8 cellular contexts compared by ENCODE assay signal in genomic region chr1:152034324-152034653, GRCh38. TPM values are rescaled to one million over a fixed set of nuclear protein-coding genes. Genes with fewer than 3 reads are reported as not detected.
DNase-seq lines count a peak whose midpoint lies in the region; ATAC-seq, FAIRE-seq and TF ChIP-seq lines count a peak whose summit lies in the region.

No MANE protein-coding gene starts in this region.

- H3K9ac ChIP-seq in Karpas-422 (ENCODE audit: low read length) (peak overlapping the region; percentile 85), endocrine pancreas (ENCODE audit: control insufficient read depth, insufficient read depth, low read length) (no peak overlapping the region), H9 (ENCODE audit: extremely low read depth, insufficient read length, low read length) (no peak overlapping the region)

- H2BK20ac ChIP-seq in H9 (ENCODE audit: low read depth, low read length, poor library complexity, severe bottlenecking), result no peak overlapping the region

- TF ChIP-seq POLR2A in gastrocnemius medialis (IDR thresholded peaks at IDR 0.05), result no peak

- H3K27me3 ChIP-seq in Karpas-422 (ENCODE audit: low read length), result no peaks in the 10 kb centered on the region
- no peaks in the 10 kb centered on the region for H3K27me3 ChIP-seq in endocrine pancreas (ENCODE audit: control insufficient read depth, insufficient read depth, low read length)
- H3K27me3 ChIP-seq in gastrocnemius medialis, result peaks cover 0 to 16% (median 9%) of the 10 kb centered on the region in 3 donors
- H3K27me3 ChIP-seq in H9 (ENCODE audit: insufficient read depth, low read length), result no peaks in the 10 kb centered on the region

- peaks cover 4 to 29% (median 6%) of the 10 kb centered on the region in 3 experiments; a peak in 6 of 7 replicates for H3K36me3 Mint-ChIP-seq in H9 (ENCODE audit: insufficient read depth in 1 of 3, low read depth in 3 of 3)

- no peaks in the 10 kb centered on the region; the same call in none of the 2 replicates for H3K27me3 Mint-ChIP-seq in H9 (ENCODE audit: low read depth)

- H3K4me1 ChIP-seq in Karpas-422 (ENCODE audit: low read length) (peaks cover 49% of the 10 kb centered on the region), endocrine pancreas (ENCODE audit: control insufficient read depth, insufficient read depth, low read length) (no peaks in the 10 kb centered on the region), gastrocnemius medialis (peaks cover 3 to 17% of the 10 kb centered on the region in 2 donors), H9 (ENCODE audit: insufficient read depth, low read length) (peaks cover 5% of the 10 kb centered on the region; the same call in 1 of the 2 replicates)

- peak; percentile 4 for ATAC-seq in GM19397 (IDR thresholded peaks at IDR 0.05; ENCODE audit: unreplicated experiment)
- ATAC-seq in gastrocnemius medialis, result no peak

- no peak overlapping the region for H3K56ac ChIP-seq in H9 (ENCODE audit: insufficient read length, low read depth, low read length)

- H4K20me1 ChIP-seq in Karpas-422 (ENCODE audit: insufficient read depth, low read depth, low read length) (no peaks in the 10 kb centered on the region), H9 (ENCODE audit: control insufficient read depth, insufficient read depth, insufficient read length) (no peaks in the 10 kb centered on the region)

- H3K23ac ChIP-seq in H9 (ENCODE audit: insufficient read length, low read depth, low read length), result no peak overlapping the region

- H3K9me2 ChIP-seq in Karpas-422 (replicated peaks; ENCODE audit: insufficient read depth, low read length), result 0 out of 2 replicates have a peak, but pooled peaks cover 5% of the 10 kb centered on the region

- H3K23me2 ChIP-seq in H9 (ENCODE audit: insufficient read length, low read depth, low read length, poor library complexity, severe bottlenecking), result peaks cover 14% of the 10 kb centered on the region

- H3K79me1 ChIP-seq in H9 (ENCODE audit: insufficient read depth, low read depth, low read length, poor library complexity, severe bottlenecking), result no peaks in the 10 kb centered on the region

- H2BK5ac ChIP-seq in H9 (ENCODE audit: insufficient read length, low read length), result no peak overlapping the region

- intact Hi-C loops in gastrocnemius medialis (cut with DNase I; ENCODE audit: low total_unique reads) (no loop called here), posterior vena cava (cut with DNase I) (no loop called here)

- H3K4ac ChIP-seq in H9 (ENCODE audit: low read depth, low read length), result no peak overlapping the region

- H4K91ac ChIP-seq in H9 (ENCODE audit: insufficient read length, low read depth, low read length), result no peak overlapping the region

- no peak overlapping the region for H2AK5ac ChIP-seq in H9 (ENCODE audit: insufficient read length, low read length)

- TF ChIP-seq CTCF in gastrocnemius medialis (IDR thresholded peaks at IDR 0.05 in 4 of 5, conservative IDR thresholded peaks at IDR 0.05 in 1 of 5) (no peak), H9 (conservative IDR thresholded peaks at IDR 0.05) (no peak)

- DNase-seq in Karpas-422 (no peak), gastrocnemius medialis (no peak), H9 (no peak), posterior vena cava (ENCODE audit: low spot score) (no peak), SW480 (ENCODE audit: low spot score) (no peak), HTR-8/SVneo (ENCODE audit: insufficient read length, low spot score) (no peak)

- no peak overlapping the region for H3T11ph ChIP-seq in H9 (ENCODE audit: low read length)

- peak overlapping the region; percentile 96 for H3K4me2 ChIP-seq in Karpas-422 (ENCODE audit: low read depth, low read length, poor library complexity, severe bottlenecking)
- H3K4me2 ChIP-seq in H9 (ENCODE audit: insufficient read depth, insufficient read length, low read length), result no peak overlapping the region

- H3K4me3 ChIP-seq in Karpas-422 (ENCODE audit: low read length) (peak overlapping the region; percentile 76; the same call in 1 of the 2 replicates), endocrine pancreas (ENCODE audit: control insufficient read depth, insufficient read depth, low read length) (peak overlapping the region; percentile 71), gastrocnemius medialis (peak overlapping the region in 3 of 4 donors; percentile 60 to 69 (median 68))

- no peak overlapping the region for H3K14ac ChIP-seq in H9 (ENCODE audit: insufficient read depth, low read length)

- no peak overlapping the region for H2BK120ac ChIP-seq in H9 (ENCODE audit: low read depth, low read length, poor library complexity, severe bottlenecking)

- H3K27ac ChIP-seq in Karpas-422 (ENCODE audit: low read length), result peak overlapping the region; percentile 90
- H3K27ac ChIP-seq in gastrocnemius medialis, result peak overlapping the region; percentile 76 to 84 (median 80)
- H3K27ac ChIP-seq in H9 (ENCODE audit: insufficient read length, low read depth, low read length), result no peak overlapping the region

- no peak overlapping the region for H4K5ac ChIP-seq in H9 (ENCODE audit: insufficient read length, low read depth, low read length)

- in situ Hi-C loops in gastrocnemius medialis (cut with MboI; ENCODE audit: low sequenced_read_pairs in 4 of 4), result no loop called here

- WGBS in H9 (ENCODE audit: extremely low coverage, insufficient read length, low lambda C conversion rate), result no CpG with 5 or more reads among the region's 1 CpG

- no peak overlapping the region for H3K27ac Mint-ChIP-seq in H9

- H3K4me1 Mint-ChIP-seq in H9, result peaks cover 23 to 37% of the 10 kb centered on the region in 2 experiments

- H3K9me3 ChIP-seq in Karpas-422 (ENCODE audit: low read length) (no peaks in the 10 kb centered on the region), endocrine pancreas (ENCODE audit: control insufficient read depth, low read length) (no peaks in the 10 kb centered on the region), gastrocnemius medialis (no peaks in the 10 kb centered on the region), H9 (ENCODE audit: control insufficient read depth, low read depth, low read length) (no peaks in the 10 kb centered on the region)

- H4K8ac ChIP-seq in H9 (replicated peaks; ENCODE audit: insufficient read length, low read depth, low read length), result no peak overlapping the region

- H3K79me2 ChIP-seq in Karpas-422 (ENCODE audit: low read length), result peaks cover 6% of the 10 kb centered on the region; the same call in 1 of the 2 replicates
- H3K79me2 ChIP-seq in H9 (ENCODE audit: insufficient read depth, low read length), result no peaks in the 10 kb centered on the region

- H3K4me3 Mint-ChIP-seq in H9, result no peak overlapping the region

- H3K36me3 ChIP-seq in Karpas-422 (ENCODE audit: insufficient read depth, low read length) (peaks cover 14% of the 10 kb centered on the region), endocrine pancreas (ENCODE audit: control insufficient read depth, insufficient read depth, low read length) (no peaks in the 10 kb centered on the region), gastrocnemius medialis (peaks cover 0 to 10% of the 10 kb centered on the region in 2 donors)

- H2AFZ ChIP-seq in Karpas-422 (ENCODE audit: low read length), result 0 out of 2 replicates have a peak overlapping the region, but pooled peaks have one; percentile 13
- no peak overlapping the region for H2AFZ ChIP-seq in H9 (ENCODE audit: low read length)

- H3K9me3 Mint-ChIP-seq in H9, result no peaks in the 10 kb centered on the region

- H2BK12ac ChIP-seq in H9 (ENCODE audit: insufficient read length, low read depth, low read length), result no peak overlapping the region

- H3K18ac ChIP-seq in H9 (ENCODE audit: insufficient read length, low read depth, low read length), result no peak overlapping the region

- FAIRE-seq in HTR-8/SVneo (lab: Jason Lieb, UNC), result no peak

- no peak overlapping the region for H2BK15ac ChIP-seq in H9 (ENCODE audit: low read depth, low read length)

RNA-seq across cellular contexts. Expression of gene S100A11, which starts 2.5 kb away (rescaled TPM):
- 68.5 and 155 TPM in 2 replicates for total RNA-seq in Karpas-422 (2014; rRNA removed; shearing (Covaris generic); ENCODE audit: low replicate concordance)
- total RNA-seq in gastrocnemius medialis (10 to 100 TPM in 3 of 4 donors, 1 to 10 TPM in 1; 8.4 to 66.2 (median 29.8) TPM), H9 (2021) (302 and 303 TPM in 2 replicates), posterior vena cava (100 to 1,000 TPM; 406 to 484 TPM)

RNA-seq across cellular contexts. Expression of gene S100A10, which starts 40.6 kb away (rescaled TPM):
- 0.56 and 4.2 TPM in 2 replicates for total RNA-seq in Karpas-422 (2014; rRNA removed; shearing (Covaris generic); ENCODE audit: low replicate concordance)
- total RNA-seq in gastrocnemius medialis, result 10 to 100 TPM in 3 of 4 donors, 1 to 10 TPM in 1; 6.4 to 60.3 (median 28.0) TPM
- 160 and 162 TPM in 2 replicates for total RNA-seq in H9 (2021)
- total RNA-seq in posterior vena cava, result 100 to 1,000 TPM; 244 to 281 TPM

RNA-seq across cellular contexts. Expression of gene TCHHL1, which starts 54.6 kb away (rescaled TPM):
- total RNA-seq in Karpas-422 (2014; rRNA removed; shearing (Covaris generic); ENCODE audit: low replicate concordance), result not detected in 2 replicates
- total RNA-seq in gastrocnemius medialis, result not detected
- not detected in 2 replicates for total RNA-seq in H9 (2021)
- not detected for total RNA-seq in posterior vena cava
